Comparison of ENCODE assay signal across 25 cellular contexts in genomic region chr6:168684906-168685305, GRCh38.
"Had no signal": no experiment of that assay in that cellular context is flagged by ENCODE, and none has a peak within 500 bp of the region (broad histone marks: within the 10 kb centered on the region; RNA-seq: fewer than 3 reads in every experiment).

No MANE protein-coding gene starts in this region.

- H3K4me3 ChIP-seq: colonic mucosa, esophagus squamous epithelium, gastrocnemius medialis, heart right ventricle, left ventricle myocardium inferior, lower lobe of right lung had no signal

- ATAC-seq: effector memory CD8-positive, alpha-beta T cell; esophagus mucosa; gastrocnemius medialis; heart right ventricle; left colon; left lobe of liver; naive thymus-derived CD4-positive, alpha-beta T cell had no signal

- DNase-seq: colonic mucosa; cortex of kidney; effector CD8-positive, alpha-beta T cell; effector memory CD8-positive, alpha-beta T cell; endodermal cell; erythroblast; esophagus squamous epithelium; foreskin fibroblast; foreskin melanocyte; gastrocnemius medialis; glutamatergic neuron; heart right ventricle; hippocampal formation; kidney glomerular epithelial cell; left colon; left ventricle myocardium inferior; lower lobe of right lung; mesendoderm; midbrain; naive thymus-derived CD4-positive, alpha-beta T cell had no signal

- H3K9me3 ChIP-seq: colonic mucosa, esophagus squamous epithelium, gastrocnemius medialis, heart right ventricle, left ventricle myocardium inferior, lower lobe of right lung had no signal

- H3K27me3 ChIP-seq: colonic mucosa had no signal

- H3K4me1 Mint-ChIP-seq: memory B cell; naive thymus-derived CD4-positive, alpha-beta T cell had no signal

- H3K36me3 ChIP-seq: colonic mucosa, esophagus squamous epithelium, gastrocnemius medialis, heart right ventricle, left ventricle myocardium inferior, lower lobe of right lung had no signal

- H3K27ac Mint-ChIP-seq: dendritic cell treated with granulocyte-macrophage colony-stimulating factor and Interleukin-4, amounts not matched to agents 40 ng/mL and 50 ng/mL, for 4 days; effector memory CD8-positive, alpha-beta T cell; endodermal cell; memory B cell; naive thymus-derived CD4-positive, alpha-beta T cell had no signal

- H3K4me1 ChIP-seq: colonic mucosa, esophagus squamous epithelium, gastrocnemius medialis, heart right ventricle, left ventricle myocardium inferior, lower lobe of right lung had no signal

- H3K36me3 Mint-ChIP-seq: memory B cell; naive thymus-derived CD4-positive, alpha-beta T cell had no signal

- H3K9me3 Mint-ChIP-seq: dendritic cell treated with granulocyte-macrophage colony-stimulating factor and Interleukin-4, amounts not matched to agents 40 ng/mL and 50 ng/mL, for 4 days; effector memory CD8-positive, alpha-beta T cell; memory B cell; naive thymus-derived CD4-positive, alpha-beta T cell had no signal

- H3K27me3 Mint-ChIP-seq: dendritic cell treated with granulocyte-macrophage colony-stimulating factor and Interleukin-4, amounts not matched to agents 40 ng/mL and 50 ng/mL, for 4 days; memory B cell had no signal

- H3K4me3 Mint-ChIP-seq: dendritic cell treated with granulocyte-macrophage colony-stimulating factor and Interleukin-4, amounts not matched to agents 40 ng/mL and 50 ng/mL, for 4 days; effector memory CD8-positive, alpha-beta T cell; endodermal cell; memory B cell; naive thymus-derived CD4-positive, alpha-beta T cell had no signal

- H3K27ac ChIP-seq: colonic mucosa, epithelial cell of prostate, esophagus squamous epithelium, gastrocnemius medialis, heart right ventricle, left ventricle myocardium inferior, lower lobe of right lung had no signal
